In the genomic region with DNA sequence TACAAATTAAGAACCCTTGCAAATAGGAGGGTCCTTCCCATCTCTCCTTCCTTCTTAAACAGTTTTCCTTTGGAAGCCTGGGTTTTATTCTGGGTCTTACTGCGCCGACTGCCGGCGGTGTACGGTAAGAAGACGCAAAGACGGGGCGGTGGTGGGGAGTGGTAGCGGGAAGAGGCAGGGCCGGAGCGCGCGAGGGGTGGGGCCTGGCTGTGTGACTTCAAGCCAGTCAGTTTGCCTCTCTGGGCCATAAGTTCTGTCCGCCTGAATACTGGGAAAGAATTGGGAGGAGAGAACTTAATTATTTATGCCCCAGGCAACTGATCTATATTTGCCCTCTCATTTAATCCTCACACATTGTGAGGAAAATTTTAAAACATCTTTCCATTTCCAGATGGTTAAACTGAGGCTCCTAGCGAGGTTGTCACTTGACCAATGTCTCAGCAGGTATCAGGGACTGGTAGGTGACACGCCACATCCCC, we compare ENCODE assay signal across 8 cellular contexts. TPM values are rescaled to one million over a fixed set of nuclear protein-coding genes. Genes with fewer than 3 reads are reported as not detected.
DNase-seq lines count a peak whose midpoint lies in the region; ATAC-seq and TF ChIP-seq lines count a peak whose summit lies in the region.

No MANE protein-coding gene starts in this region.

- peaks cover 4% of the 10 kb centered on the region for H3K27me3 Mint-ChIP-seq in CD4-positive, CD25-positive, alpha-beta regulatory T cell

- H3K4me1 ChIP-seq in CD4-positive, CD25-positive, alpha-beta regulatory T cell (ENCODE audit: control insufficient read depth, insufficient read depth, low read length, poor library complexity, severe bottlenecking) = peaks cover 15% of the 10 kb centered on the region
- H3K4me1 ChIP-seq in SJCRH30 (no peaks in the 10 kb centered on the region), tibial nerve (peaks cover 0 to 19% (median 2%) of the 10 kb centered on the region in 4 donors)

- TF ChIP-seq EP300 in tibial nerve (IDR thresholded peaks at IDR 0.05) = no peak

- peak; percentile 47 for TF ChIP-seq CTCF in LNCAP (IDR thresholded peaks at IDR 0.05)
- no peak for TF ChIP-seq CTCF in omental fat pad (IDR thresholded peaks at IDR 0.05)
- TF ChIP-seq CTCF in tibial nerve (IDR thresholded peaks at IDR 0.05) = peak; percentile 36 to 70 (median 46)

- no peaks in the 10 kb centered on the region for H3K9me3 ChIP-seq in CD4-positive, CD25-positive, alpha-beta regulatory T cell (ENCODE audit: control insufficient read depth in 2 of 2, low read length in 2 of 2)
- no peaks in the 10 kb centered on the region for H3K9me3 ChIP-seq in SJCRH30 (replicated peaks)
- H3K9me3 ChIP-seq in tibial nerve = no peaks in the 10 kb centered on the region

- peak; percentile 67 to 83 (median 74) for DNase-seq in CD4-positive, CD25-positive, alpha-beta regulatory T cell
- DNase-seq in SJCRH30 (peak; percentile 76 to 80), glomerular visceral epithelial cell (ENCODE audit: extremely low spot score) (peak; percentile 75), omental fat pad (ENCODE audit: low spot score) (no peak), tibial nerve (ENCODE audit: low spot score in 2 of 2) (peak; percentile 64 to 77)
- DNase-seq in activated naive CD4-positive, alpha-beta T cell treated with anti-CD3 and anti-CD28 coated beads, Interleukin-2, amount 50 U/mL, for 16 hours = peak; percentile 82

- TF ChIP-seq POLR2A in tibial nerve (IDR thresholded peaks at IDR 0.05) = no peak

- H3K4me3 Mint-ChIP-seq in CD4-positive, CD25-positive, alpha-beta regulatory T cell = peak overlapping the region; percentile 85 to 98 (median 89)

- peak overlapping the region; percentile 80 for H3K4me3 ChIP-seq in CD4-positive, CD25-positive, alpha-beta regulatory T cell (ENCODE audit: low read depth, low read length)
- H3K4me3 ChIP-seq in SJCRH30 (peak overlapping the region; percentile 79), tibial nerve (peak overlapping the region; percentile 31 to 68 (median 48))

- peaks cover 0 to 1% (median 0%) of the 10 kb centered on the region in 7 donors for H3K9me3 Mint-ChIP-seq in CD4-positive, CD25-positive, alpha-beta regulatory T cell

- H3K4me1 Mint-ChIP-seq in CD4-positive, CD25-positive, alpha-beta regulatory T cell = peaks cover 10 to 44% (median 25%) of the 10 kb centered on the region in 4 donors

- H3K27me3 ChIP-seq in CD4-positive, CD25-positive, alpha-beta regulatory T cell (ENCODE audit: control insufficient read depth, insufficient read depth, low read length) = no peaks in the 10 kb centered on the region
- H3K27me3 ChIP-seq in SJCRH30 (no peaks in the 10 kb centered on the region), tibial nerve (peaks cover 0 to 7% of the 10 kb centered on the region in 2 donors)

- H3K27ac ChIP-seq in CD4-positive, CD25-positive, alpha-beta regulatory T cell (ENCODE audit: insufficient read depth, low read length, poor library complexity, severe bottlenecking) = peak overlapping the region; percentile 80
- H3K27ac ChIP-seq in SJCRH30 (peak overlapping the region; percentile 44; the same call in 1 of the 2 replicates), tibial nerve (peak overlapping the region; percentile 71 to 92 (median 86))

- WGBS in tibial nerve, 2 donors = 1 to 46% methylated on average over 15 to 16 of the region's 16 CpGs

- no peaks in the 10 kb centered on the region for H3K36me3 ChIP-seq in CD4-positive, CD25-positive, alpha-beta regulatory T cell (ENCODE audit: control insufficient read depth, insufficient read depth, low read length)
- no peaks in the 10 kb centered on the region for H3K36me3 ChIP-seq in SJCRH30
- no peaks in the 10 kb centered on the region for H3K36me3 ChIP-seq in tibial nerve

- H3K36me3 Mint-ChIP-seq in CD4-positive, CD25-positive, alpha-beta regulatory T cell = peaks cover 7% of the 10 kb centered on the region

- peak; percentile 57 to 58 for ATAC-seq in CD4-positive, CD25-positive, alpha-beta regulatory T cell (ENCODE audit: low read depth in 2 of 2)
- ATAC-seq in GM21390 (IDR thresholded peaks at IDR 0.05; ENCODE audit: unreplicated experiment) (peak; percentile 51), omental fat pad (ENCODE audit: low FRiP score) (peak; percentile 72)

- H3K27ac Mint-ChIP-seq in CD4-positive, CD25-positive, alpha-beta regulatory T cell = peak overlapping the region in 2 of 3 donors; percentile 89 to 94

RNA-seq across cellular contexts. Expression of a gene that starts 0.7 kb away (rescaled TPM):
- total RNA-seq in CD4-positive, CD25-positive, alpha-beta regulatory T cell = 14.1 TPM
- polyA plus RNA-seq in CD4-positive, CD25-positive, alpha-beta regulatory T cell = 1 to 10 TPM in 3 of 4 donors, under 1 TPM in 1; 0.81 to 2.2 (median 1.6) TPM
- 5.7 and 6.7 TPM in 2 replicates for total RNA-seq in SJCRH30 (2014; rRNA removed; shearing (Covaris generic))
- total RNA-seq in omental fat pad (10 to 100 TPM in 3 of 4 donors, 1 to 10 TPM in 1; 5.4 to 22.2 (median 16.7) TPM), tibial nerve (10 to 100 TPM; 26.4 to 37.6 (median 32.2) TPM)

RNA-seq across cellular contexts. Expression of a gene that starts 11.0 kb away (rescaled TPM):
- 333 TPM for total RNA-seq in CD4-positive, CD25-positive, alpha-beta regulatory T cell
- 10 to 100 TPM; 10.1 to 15.6 (median 13.7) TPM for polyA plus RNA-seq in CD4-positive, CD25-positive, alpha-beta regulatory T cell
- 9.3 and 11.8 TPM in 2 replicates for total RNA-seq in SJCRH30 (2014; rRNA removed; shearing (Covaris generic))
- total RNA-seq in omental fat pad = 100 to 1,000 TPM in 1 of 4 donors, 10 to 100 TPM in 3; 30.9 to 127 (median 53.9) TPM
- 100 to 1,000 TPM; 142 to 210 (median 180) TPM for total RNA-seq in tibial nerve

RNA-seq across cellular contexts. Expression of a gene that starts 44.6 kb away (rescaled TPM):
- total RNA-seq in CD4-positive, CD25-positive, alpha-beta regulatory T cell = not detected
- polyA plus RNA-seq in CD4-positive, CD25-positive, alpha-beta regulatory T cell = not detected
- total RNA-seq in SJCRH30 (2014; rRNA removed; shearing (Covaris generic)) = 1.3 TPM in 2 replicates
- 1 to 10 TPM in 3 of 4 donors, under 1 TPM in 1; 0.72 to 2.0 (median 1.6) TPM for total RNA-seq in omental fat pad
- total RNA-seq in tibial nerve = 10 to 100 TPM in 1 of 4 donors, 1 to 10 TPM in 3; 5.4 to 11.0 (median 8.0) TPM

Comparison
In these comparisons a context has a peak if more than half of its experiments do, and no peak if none do; other contexts are left out.
1. CTCF ChIP-seq: peak in LNCAP (single experiment) and tibial nerve (5 of 5); none in omental fat pad (0 of 3).
2. Peak in every context shown above with its lines, with median percentiles within 50 percentile points of each other: ATAC-seq, H3K27ac ChIP-seq and H3K4me3 ChIP-seq.